Comparison of ENCODE assay signal across 10 cellular contexts in the genomic region with DNA sequence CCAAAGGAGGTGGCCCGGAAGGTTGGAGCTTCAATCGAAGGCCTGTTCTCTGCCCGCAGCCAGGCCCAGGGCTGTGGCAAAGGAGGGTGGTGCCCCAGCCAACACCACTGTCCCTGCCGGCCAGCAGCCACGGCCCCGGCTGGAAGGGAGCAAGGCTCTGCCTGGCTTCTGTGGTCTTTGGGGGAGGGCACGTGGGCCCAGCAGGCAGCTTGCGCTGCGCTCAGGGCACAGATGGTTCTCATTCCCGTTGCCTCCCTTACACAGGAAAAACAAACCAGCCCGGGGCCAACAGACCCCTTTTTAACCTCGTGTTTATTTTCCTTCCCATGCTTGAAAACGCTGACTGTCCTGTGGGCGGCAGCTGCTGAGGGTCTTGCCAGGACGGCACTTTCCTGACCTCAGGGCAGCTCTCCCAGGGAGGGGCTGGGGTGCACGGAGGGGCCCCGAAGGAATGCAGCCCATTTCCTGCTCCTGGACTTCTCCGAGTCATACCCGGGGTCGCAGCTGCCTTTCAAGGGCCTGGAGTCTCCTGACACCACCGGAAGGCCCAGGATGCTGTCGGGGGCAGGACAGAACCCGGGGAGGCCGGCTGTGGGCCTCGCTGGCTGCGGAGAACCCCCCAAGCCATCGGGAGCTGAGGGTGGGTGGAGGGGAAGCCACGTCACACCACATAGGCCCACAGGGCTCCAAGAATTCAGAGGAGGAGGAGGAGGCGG. TPM values are rescaled to one million over a fixed set of nuclear protein-coding genes. Genes with fewer than 3 reads are reported as not detected.
DNase-seq lines count a peak whose midpoint lies in the region; ATAC-seq, FAIRE-seq and TF ChIP-seq lines count a peak whose summit lies in the region.
"Had no signal": no experiment of that assay in that cellular context is flagged by ENCODE, and none has a peak within 500 bp of the region (broad histone marks: within the 10 kb centered on the region; RNA-seq: fewer than 3 reads in every experiment).

No MANE protein-coding gene starts in this region.

- ATAC-seq in central memory CD8-positive, alpha-beta T cell (replicated peaks; ENCODE audit: extremely low read depth, poor library complexity, severe bottlenecking): no peak
- no peak for ATAC-seq in HepG2
- no peak for ATAC-seq in GM21717 (IDR thresholded peaks at IDR 0.05; ENCODE audit: unreplicated experiment)
- no peak for ATAC-seq in activated CD4-positive, CD25-positive, alpha-beta regulatory T cell treated with anti-CD3 and anti-CD28 coated beads, Interleukin-2, amount 50 U/mL, for 24 hours

- H2AFZ ChIP-seq in HepG2 (ENCODE audit: low read length): no peak overlapping the region

- DNase-seq in activated CD4-positive, alpha-beta T cell treated with anti-CD3 and anti-CD28 coated beads, Interleukin-2, amount 10 ng/mL, durations not matched to agents 7 days and 5 days: no peak
- no peak for DNase-seq in activated CD4-positive, alpha-beta T cell treated with anti-CD3 and anti-CD28 coated beads, Interleukin-2, amount 50 U/mL, for 1 hour
- no peak for DNase-seq in central memory CD8-positive, alpha-beta T cell (ENCODE audit: low spot score in 2 of 2)
- DNase-seq in HepG2 (ENCODE audit: low spot score) (no peak), type B pancreatic cell (ENCODE audit: extremely low spot score, unreplicated experiment) (no peak), NCI-H1105 (lab: John Stamatoyannopoulos, UW) (no peak)
- DNase-seq: SW 1271 had no signal

- no peaks in the 10 kb centered on the region for H4K20me1 ChIP-seq in HepG2 (ENCODE audit: insufficient read depth, low read length)

- TF ChIP-seq RAD21 in HepG2 (CRISPR knock-in tag; IDR thresholded peaks at IDR 0.05): no peak

- peaks cover 3% of the 10 kb centered on the region for H3K27me3 Mint-ChIP-seq in activated CD4-positive, alpha-beta T cell treated with anti-CD3 and anti-CD28 coated beads, Interleukin-2, amount 10 ng/mL, durations not matched to agents 7 days and 5 days
- H3K27me3 Mint-ChIP-seq in central memory CD8-positive, alpha-beta T cell: peaks cover 7% of the 10 kb centered on the region
- H3K27me3 Mint-ChIP-seq in type B pancreatic cell: no peaks in the 10 kb centered on the region

- H3K36me3 Mint-ChIP-seq in activated CD4-positive, alpha-beta T cell treated with anti-CD3 and anti-CD28 coated beads, Interleukin-2, amount 10 ng/mL, durations not matched to agents 7 days and 5 days (ENCODE audit: low read depth): no peaks in the 10 kb centered on the region
- no peaks in the 10 kb centered on the region for H3K36me3 Mint-ChIP-seq in central memory CD8-positive, alpha-beta T cell (ENCODE audit: insufficient read depth)
- H3K36me3 Mint-ChIP-seq in type B pancreatic cell: no peaks in the 10 kb centered on the region

- H3K27ac Mint-ChIP-seq in activated CD4-positive, alpha-beta T cell treated with anti-CD3 and anti-CD28 coated beads, Interleukin-2, amount 10 ng/mL, durations not matched to agents 7 days and 5 days: no peak overlapping the region
- H3K27ac Mint-ChIP-seq in central memory CD8-positive, alpha-beta T cell (ENCODE audit: low read depth): no peak overlapping the region
- H3K27ac Mint-ChIP-seq in type B pancreatic cell: peak overlapping the region; percentile 71

- WGBS in HepG2 (ENCODE audit: low lambda C conversion rate): 10% methylated on average over 12 of the region's 29 CpGs

- TF ChIP-seq EP300 in HepG2 (IDR thresholded peaks at IDR 0.05; ENCODE audit: low read depth in 2 of 2, low read length in 2 of 2) (no peak), HepG2 (CRISPR knock-in tag; IDR thresholded peaks at IDR 0.05; ENCODE audit: borderline replicate concordance) (no peak)

- peaks cover 2% of the 10 kb centered on the region for H3K4me1 Mint-ChIP-seq in activated CD4-positive, alpha-beta T cell treated with anti-CD3 and anti-CD28 coated beads, Interleukin-2, amount 10 ng/mL, durations not matched to agents 7 days and 5 days
- H3K4me1 Mint-ChIP-seq in central memory CD8-positive, alpha-beta T cell: no peaks in the 10 kb centered on the region
- H3K4me1 Mint-ChIP-seq in type B pancreatic cell (ENCODE audit: unreplicated experiment): peaks cover 26% of the 10 kb centered on the region

- no peaks in the 10 kb centered on the region for H3K9me3 ChIP-seq in HepG2 (ENCODE audit: low read length)

- no peaks in the 10 kb centered on the region for H3K79me2 ChIP-seq in HepG2 (ENCODE audit: insufficient read depth, low read length)

- H3K27me3 ChIP-seq in HepG2 (ENCODE audit: control insufficient read depth in 1 of 2, insufficient read depth in 2 of 2, low read length in 2 of 2): peaks cover 24 to 89% of the 10 kb centered on the region in 2 experiments

- no peak for FAIRE-seq in HepG2 (lab: Jason Lieb, UNC)

- no peak for TF ChIP-seq POLR2A in HepG2 (IDR thresholded peaks at IDR 0.05; ENCODE audit: insufficient read depth in 1 of 2, low read depth in 2 of 2, low read length in 2 of 2)

- no peak overlapping the region; a peak in 1 of 6 replicates for H3K4me3 ChIP-seq in HepG2 (replicated peaks in 1 of 3; ENCODE audit: insufficient read depth in 1 of 3, low read depth in 2 of 3, low read length in 3 of 3)

- TF ChIP-seq CTCF in HepG2 (CRISPR knock-in tag; IDR thresholded peaks at IDR 0.05) (no peak), type B pancreatic cell (conservative IDR thresholded peaks at IDR 0.05) (no peak)

- peaks cover 36% of the 10 kb centered on the region for H3K4me1 ChIP-seq in HepG2 (ENCODE audit: insufficient read depth, low read length)

- no peak overlapping the region for H3K4me2 ChIP-seq in HepG2 (ENCODE audit: low read depth, low read length)

- H3K27ac ChIP-seq in HepG2 (ENCODE audit: extremely low read length, insufficient read depth, low read length): no peak overlapping the region

- POLR2A ChIA-PET in activated CD4-positive, alpha-beta T cell treated with anti-CD3 and anti-CD28 coated beads, Interleukin-2, amount 10 ng/mL, durations not matched to agents 7 days and 5 days (lab: Charles Lee): no interaction called here
- POLR2A ChIA-PET in HepG2 (lab: Yijun Ruan, JAX): no interaction called here

- CTCF ChIA-PET in activated CD4-positive, alpha-beta T cell treated with anti-CD3 and anti-CD28 coated beads, Interleukin-2, amount 10 ng/mL, durations not matched to agents 7 days and 5 days (lab: Charles Lee): no interaction called here
- CTCF ChIA-PET in HepG2 (lab: Yijun Ruan, JAX; ENCODE audit: low intra/inter-chr PET ratio, low total read pairs): no interaction called here

- H3K9ac ChIP-seq in HepG2 (ENCODE audit: insufficient read depth, low read depth, low read length): no peak overlapping the region

- no TSS peak for BruUV-seq in HepG2 (replicated peaks; lab: Mats Ljungman, UMichigan)

- H3K4me3 Mint-ChIP-seq in activated CD4-positive, alpha-beta T cell treated with anti-CD3 and anti-CD28 coated beads, Interleukin-2, amount 10 ng/mL, durations not matched to agents 7 days and 5 days: peak overlapping the region; percentile 43
- H3K4me3 Mint-ChIP-seq in central memory CD8-positive, alpha-beta T cell: peak overlapping the region; percentile 70
- H3K4me3 Mint-ChIP-seq in type B pancreatic cell: peak overlapping the region; percentile 81

- in situ Hi-C loops in HepG2 (cut with HindIII; ENCODE audit: extremely low pct_ligation_motif_present, low pct_unique_long_range_greater_than_20kb): loop anchor here (25.0 kb wide), 1 partner anchor 311 kb away; no protein-coding TSS in a partner anchor

- H3K9me3 Mint-ChIP-seq in activated CD4-positive, alpha-beta T cell treated with anti-CD3 and anti-CD28 coated beads, Interleukin-2, amount 10 ng/mL, durations not matched to agents 7 days and 5 days: no peaks in the 10 kb centered on the region
- no peaks in the 10 kb centered on the region for H3K9me3 Mint-ChIP-seq in central memory CD8-positive, alpha-beta T cell
- no peaks in the 10 kb centered on the region for H3K9me3 Mint-ChIP-seq in type B pancreatic cell

- no peaks in the 10 kb centered on the region for H3K36me3 ChIP-seq in HepG2 (replicated peaks in 1 of 2; ENCODE audit: control insufficient read depth in 1 of 2, insufficient read depth in 2 of 2, low read length in 2 of 2)

- intact Hi-C loops in HepG2 (cut with micrococcal nuclease; ENCODE audit: unreplicated experiment): no loop called here

RNA-seq across cellular contexts. Expression of a gene that starts 1.1 kb away (rescaled TPM):
- 1 to 10 TPM; 2.7 to 2.9 TPM for total RNA-seq in activated CD4-positive, alpha-beta T cell treated with anti-CD3 and anti-CD28 coated beads, Interleukin-2, amount 10 ng/mL, durations not matched to agents 7 days and 5 days
- 0.59 and 1.0 TPM in 2 replicates for total RNA-seq in HepG2 (2016; rRNA removed; fragmentation: Illumina TruSeq; extraction: Trizol)
- total RNA-seq in HepG2 (2016; cell fraction: cytosol; rRNA removed; fragmentation: Illumina TruSeq; extraction: Trizol; ENCODE audit: low read depth): 0.26 and 0.30 TPM in 2 replicates
- 0.55 and 1.1 TPM in 2 replicates for total RNA-seq in HepG2 (2016; cell fraction: insoluble cytoplasmic fraction; rRNA removed; fragmentation: Illumina TruSeq; extraction: Trizol)
- 0.53 and 0.72 TPM in 2 replicates for total RNA-seq in HepG2 (2016; cell fraction: membrane; rRNA removed; fragmentation: Illumina TruSeq; extraction: Trizol)
- total RNA-seq in HepG2 (2016; cell fraction: nucleus; rRNA removed; fragmentation: Illumina TruSeq; extraction: Trizol): 0.72 and 0.81 TPM in 2 replicates
- polyA plus RNA-seq in HepG2 (2011; rRNA removed): 2.4 and 3.4 TPM in 2 replicates
- polyA plus RNA-seq in HepG2 (2011; cell fraction: cytosol; rRNA removed): 1.6 and 2.7 TPM in 2 replicates
- polyA plus RNA-seq in HepG2 (2011; cell fraction: nucleus; rRNA removed): 11.3 and 15.0 TPM in 2 replicates
- 1.2 and 1.6 TPM in 2 replicates for polyA plus RNA-seq in HepG2 (2012)
- polyA plus RNA-seq in HepG2 (2016; cell fraction: cytosol; fragmentation: Illumina TruSeq; extraction: Trizol; ENCODE audit: low read depth): 0.28 and 0.43 TPM in 2 replicates
- 0.72 and 1.2 TPM in 2 replicates for polyA plus RNA-seq in HepG2 (2016; cell fraction: insoluble cytoplasmic fraction; fragmentation: Illumina TruSeq; extraction: Trizol; ENCODE audit: low read depth)
- 0.61 and 1.2 TPM in 2 replicates for polyA plus RNA-seq in HepG2 (2016; cell fraction: membrane; fragmentation: Illumina TruSeq; extraction: Trizol; ENCODE audit: low read depth)
- polyA plus RNA-seq in HepG2 (2016; cell fraction: nucleus; fragmentation: Illumina TruSeq; extraction: Trizol; ENCODE audit: insufficient read depth, low read depth): 3.5 and 3.8 TPM in 2 replicates
- 2.9 and 5.8 TPM in 2 replicates for polyA minus RNA-seq in HepG2 (2011; rRNA and poly(A)+ RNA removed; ENCODE audit: low replicate concordance)
- 1.4 and 1.6 TPM in 2 replicates for polyA minus RNA-seq in HepG2 (2011; cell fraction: cytosol; rRNA and poly(A)+ RNA removed)
- polyA minus RNA-seq in HepG2 (2011; cell fraction: nucleus; rRNA and poly(A)+ RNA removed): 1.7 TPM in 2 replicates
- 29.2 and 56.2 TPM in 2 replicates for total RNA-seq in type B pancreatic cell (ENCODE audit: low replicate concordance)

RNA-seq across cellular contexts. Expression of a gene that starts 22.3 kb away (rescaled TPM):
- not detected for total RNA-seq in activated CD4-positive, alpha-beta T cell treated with anti-CD3 and anti-CD28 coated beads, Interleukin-2, amount 10 ng/mL, durations not matched to agents 7 days and 5 days
- total RNA-seq in HepG2 (2016; rRNA removed; fragmentation: Illumina TruSeq; extraction: Trizol): 0.13 TPM in 1 of 2 replicates, not detected in the other
- total RNA-seq in HepG2 (2016; cell fraction: cytosol; rRNA removed; fragmentation: Illumina TruSeq; extraction: Trizol; ENCODE audit: low read depth): not detected in 2 replicates
- total RNA-seq in HepG2 (2016; cell fraction: insoluble cytoplasmic fraction; rRNA removed; fragmentation: Illumina TruSeq; extraction: Trizol): 0.09 TPM in 1 of 2 replicates, not detected in the other
- 0.10 TPM in 1 of 2 replicates, not detected in the other for total RNA-seq in HepG2 (2016; cell fraction: membrane; rRNA removed; fragmentation: Illumina TruSeq; extraction: Trizol)
- total RNA-seq in HepG2 (2016; cell fraction: nucleus; rRNA removed; fragmentation: Illumina TruSeq; extraction: Trizol): 0.16 and 0.28 TPM in 2 replicates
- polyA plus RNA-seq in HepG2 (2011; rRNA removed): 0.03 and 0.09 TPM in 2 replicates
- polyA plus RNA-seq in HepG2 (2011; cell fraction: cytosol; rRNA removed): 0.01 and 0.03 TPM in 2 replicates
- 0.45 and 0.48 TPM in 2 replicates for polyA plus RNA-seq in HepG2 (2011; cell fraction: nucleus; rRNA removed)
- polyA plus RNA-seq in HepG2 (2012): 0.04 TPM in 1 of 2 replicates, not detected in the other
- polyA plus RNA-seq in HepG2 (2016; cell fraction: cytosol; fragmentation: Illumina TruSeq; extraction: Trizol; ENCODE audit: low read depth): not detected in 2 replicates
- polyA plus RNA-seq in HepG2 (2016; cell fraction: insoluble cytoplasmic fraction; fragmentation: Illumina TruSeq; extraction: Trizol; ENCODE audit: low read depth): not detected in 2 replicates
- polyA plus RNA-seq in HepG2 (2016; cell fraction: membrane; fragmentation: Illumina TruSeq; extraction: Trizol; ENCODE audit: low read depth): 0.08 TPM in 1 of 2 replicates, not detected in the other
- 0.14 and 0.17 TPM in 2 replicates for polyA plus RNA-seq in HepG2 (2016; cell fraction: nucleus; fragmentation: Illumina TruSeq; extraction: Trizol; ENCODE audit: insufficient read depth, low read depth)
- polyA minus RNA-seq in HepG2 (2011; rRNA and poly(A)+ RNA removed; ENCODE audit: low replicate concordance): 0.20 and 0.49 TPM in 2 replicates
- polyA minus RNA-seq in HepG2 (2011; cell fraction: cytosol; rRNA and poly(A)+ RNA removed): not detected in 2 replicates
- polyA minus RNA-seq in HepG2 (2011; cell fraction: nucleus; rRNA and poly(A)+ RNA removed): 0.39 and 0.50 TPM in 2 replicates
- total RNA-seq in type B pancreatic cell (ENCODE audit: low replicate concordance): 0.69 and 0.70 TPM in 2 replicates
- total RNA-seq: subcutaneous adipose tissue had no signal

RNA-seq across cellular contexts. Expression of a gene that starts 37.3 kb away (rescaled TPM):
- 10 to 100 TPM; 13.1 to 14.6 TPM for total RNA-seq in activated CD4-positive, alpha-beta T cell treated with anti-CD3 and anti-CD28 coated beads, Interleukin-2, amount 10 ng/mL, durations not matched to agents 7 days and 5 days
- total RNA-seq in HepG2 (2016; rRNA removed; fragmentation: Illumina TruSeq; extraction: Trizol): 5.4 and 8.0 TPM in 2 replicates
- 8.5 and 9.7 TPM in 2 replicates for total RNA-seq in HepG2 (2016; cell fraction: cytosol; rRNA removed; fragmentation: Illumina TruSeq; extraction: Trizol; ENCODE audit: low read depth)
- 5.7 and 10.6 TPM in 2 replicates for total RNA-seq in HepG2 (2016; cell fraction: insoluble cytoplasmic fraction; rRNA removed; fragmentation: Illumina TruSeq; extraction: Trizol)
- 8.2 and 10.5 TPM in 2 replicates for total RNA-seq in HepG2 (2016; cell fraction: membrane; rRNA removed; fragmentation: Illumina TruSeq; extraction: Trizol)
- total RNA-seq in HepG2 (2016; cell fraction: nucleus; rRNA removed; fragmentation: Illumina TruSeq; extraction: Trizol): 2.7 and 3.8 TPM in 2 replicates
- 3.4 and 4.5 TPM in 2 replicates for polyA plus RNA-seq in HepG2 (2011; rRNA removed)
- 1.9 and 8.6 TPM in 2 replicates for polyA plus RNA-seq in HepG2 (2011; cell fraction: cytosol; rRNA removed)
- 4.9 and 10.5 TPM in 2 replicates for polyA plus RNA-seq in HepG2 (2011; cell fraction: nucleus; rRNA removed)
- 1.9 and 2.8 TPM in 2 replicates for polyA plus RNA-seq in HepG2 (2012)
- polyA plus RNA-seq in HepG2 (2016; cell fraction: cytosol; fragmentation: Illumina TruSeq; extraction: Trizol; ENCODE audit: low read depth): 8.4 and 8.5 TPM in 2 replicates
- 4.0 and 5.1 TPM in 2 replicates for polyA plus RNA-seq in HepG2 (2016; cell fraction: insoluble cytoplasmic fraction; fragmentation: Illumina TruSeq; extraction: Trizol; ENCODE audit: low read depth)
- polyA plus RNA-seq in HepG2 (2016; cell fraction: membrane; fragmentation: Illumina TruSeq; extraction: Trizol; ENCODE audit: low read depth): 6.4 and 6.8 TPM in 2 replicates
- 5.5 and 7.2 TPM in 2 replicates for polyA plus RNA-seq in HepG2 (2016; cell fraction: nucleus; fragmentation: Illumina TruSeq; extraction: Trizol; ENCODE audit: insufficient read depth, low read depth)
- 0.90 and 2.5 TPM in 2 replicates for polyA minus RNA-seq in HepG2 (2011; rRNA and poly(A)+ RNA removed; ENCODE audit: low replicate concordance)
- polyA minus RNA-seq in HepG2 (2011; cell fraction: cytosol; rRNA and poly(A)+ RNA removed): 1.3 TPM in 1 of 2 replicates, not detected in the other
- 2.6 and 2.8 TPM in 2 replicates for polyA minus RNA-seq in HepG2 (2011; cell fraction: nucleus; rRNA and poly(A)+ RNA removed)
- total RNA-seq in type B pancreatic cell (ENCODE audit: low replicate concordance): 10.4 and 14.0 TPM in 2 replicates

RNA-seq across cellular contexts. Expression of a gene that starts 47.2 kb away (rescaled TPM):
- under 1 TPM; 0.44 to 0.69 TPM for total RNA-seq in activated CD4-positive, alpha-beta T cell treated with anti-CD3 and anti-CD28 coated beads, Interleukin-2, amount 10 ng/mL, durations not matched to agents 7 days and 5 days
- total RNA-seq in HepG2 (2016; rRNA removed; fragmentation: Illumina TruSeq; extraction: Trizol) (3.6 and 7.4 TPM in 2 replicates), type B pancreatic cell (ENCODE audit: low replicate concordance) (2.0 and 2.6 TPM in 2 replicates)
- total RNA-seq in HepG2 (2016; cell fraction: cytosol; rRNA removed; fragmentation: Illumina TruSeq; extraction: Trizol; ENCODE audit: low read depth): 2.1 TPM in 2 replicates
- 3.4 and 7.7 TPM in 2 replicates for total RNA-seq in HepG2 (2016; cell fraction: insoluble cytoplasmic fraction; rRNA removed; fragmentation: Illumina TruSeq; extraction: Trizol)
- total RNA-seq in HepG2 (2016; cell fraction: membrane; rRNA removed; fragmentation: Illumina TruSeq; extraction: Trizol): 1.7 and 2.5 TPM in 2 replicates
- 7.9 and 8.9 TPM in 2 replicates for total RNA-seq in HepG2 (2016; cell fraction: nucleus; rRNA removed; fragmentation: Illumina TruSeq; extraction: Trizol)
- 3.3 and 7.2 TPM in 2 replicates for polyA plus RNA-seq in HepG2 (2011; rRNA removed)
- polyA plus RNA-seq in HepG2 (2011; cell fraction: cytosol; rRNA removed): 1.3 and 2.2 TPM in 2 replicates
- 51.0 and 60.5 TPM in 2 replicates for polyA plus RNA-seq in HepG2 (2011; cell fraction: nucleus; rRNA removed)
- 2.6 and 4.5 TPM in 2 replicates for polyA plus RNA-seq in HepG2 (2012)
- 0.79 and 1.0 TPM in 2 replicates for polyA plus RNA-seq in HepG2 (2016; cell fraction: cytosol; fragmentation: Illumina TruSeq; extraction: Trizol; ENCODE audit: low read depth)
- 2.6 and 5.2 TPM in 2 replicates for polyA plus RNA-seq in HepG2 (2016; cell fraction: insoluble cytoplasmic fraction; fragmentation: Illumina TruSeq; extraction: Trizol; ENCODE audit: low read depth)
- polyA plus RNA-seq in HepG2 (2016; cell fraction: membrane; fragmentation: Illumina TruSeq; extraction: Trizol; ENCODE audit: low read depth): 0.66 and 0.74 TPM in 2 replicates
- polyA plus RNA-seq in HepG2 (2016; cell fraction: nucleus; fragmentation: Illumina TruSeq; extraction: Trizol; ENCODE audit: insufficient read depth, low read depth): 23.4 and 24.3 TPM in 2 replicates
- 2.0 and 6.6 TPM in 2 replicates for polyA minus RNA-seq in HepG2 (2011; rRNA and poly(A)+ RNA removed; ENCODE audit: low replicate concordance)
- polyA minus RNA-seq in HepG2 (2011; cell fraction: cytosol; rRNA and poly(A)+ RNA removed): 0.62 and 0.99 TPM in 2 replicates
- 8.3 and 8.4 TPM in 2 replicates for polyA minus RNA-seq in HepG2 (2011; cell fraction: nucleus; rRNA and poly(A)+ RNA removed)
